Comparison of ENCODE assay signal across 8 cellular contexts in genomic region chr6:79234150-79235022, GRCh38. TPM values are rescaled to one million over a fixed set of nuclear protein-coding genes. Genes with fewer than 3 reads are reported as not detected.
A peak's percentile ranks its signal among the peaks of the same experiment; 100 is the strongest.
DNase-seq lines count a peak whose midpoint lies in the region; ATAC-seq and TF ChIP-seq lines count a peak whose summit lies in the region.

TSS of gene HMGN3 (minus strand) at chr6:79234682.

- H3K9me3 ChIP-seq in endocrine pancreas (ENCODE audit: control insufficient read depth, low read length), result no peaks in the 10 kb centered on the region
- H3K9me3 ChIP-seq in mesenchymal stem cell (ENCODE audit: control insufficient read depth, low read length), result no peaks in the 10 kb centered on the region

- WGBS in mesenchymal stem cell, result under 1% methylated on average over 47 of the region's 51 CpGs

- H3K4me3 Mint-ChIP-seq in activated CD8-positive, alpha-beta memory T cell treated with anti-CD3 and anti-CD28 coated beads, Interleukin-2, amount 10 ng/mL, durations not matched to agents 7 days and 5 days, result peak within 1 kb of the TSS; percentile 92

- H3K27me3 ChIP-seq in endocrine pancreas (ENCODE audit: control insufficient read depth, insufficient read depth, low read length) (no peaks in the 10 kb centered on the region), mesenchymal stem cell (ENCODE audit: control insufficient read depth in 1 of 2, insufficient read depth in 1 of 2, low read length in 2 of 2) (no peaks in the 10 kb centered on the region)

- no peak within 1 kb of the TSS for H2BK15ac ChIP-seq in mesenchymal stem cell (ENCODE audit: low read depth, poor library complexity, severe bottlenecking)

- peaks cover 7% of the 10 kb centered on the region for H3K36me3 Mint-ChIP-seq in activated CD8-positive, alpha-beta memory T cell treated with anti-CD3 and anti-CD28 coated beads, Interleukin-2, amount 10 ng/mL, durations not matched to agents 7 days and 5 days

- peaks cover 2% of the 10 kb centered on the region for H3K79me1 ChIP-seq in mesenchymal stem cell (replicated peaks; ENCODE audit: low read length, poor library complexity, severe bottlenecking)

- peak within 1 kb of the TSS; percentile 85 for H3K27ac ChIP-seq in mesenchymal stem cell (ENCODE audit: low read length, poor library complexity, severe bottlenecking)

- peak within 1 kb of the TSS; percentile 23 for H2BK120ac ChIP-seq in mesenchymal stem cell (ENCODE audit: low read depth, low read length)

- peak within 1 kb of the TSS; percentile 67 for H3K4me2 ChIP-seq in mesenchymal stem cell (ENCODE audit: low read length, poor library complexity, severe bottlenecking)

- H2BK5ac ChIP-seq in mesenchymal stem cell (ENCODE audit: low read depth, low read length, poor library complexity, severe bottlenecking), result peak within 1 kb of the TSS; percentile 39

- H4K91ac ChIP-seq in mesenchymal stem cell (ENCODE audit: low read length), result peak within 1 kb of the TSS; percentile 9

- no peak within 1 kb of the TSS for H2AK5ac ChIP-seq in mesenchymal stem cell (ENCODE audit: low read length, severe bottlenecking)

- peak within 1 kb of the TSS in 1 of 2 experiments; percentile 42 for H3K14ac ChIP-seq in mesenchymal stem cell (ENCODE audit: low read length in 2 of 2)

- peak within 1 kb of the TSS; percentile 98 for H3K4me3 ChIP-seq in endocrine pancreas (ENCODE audit: control insufficient read depth, insufficient read depth, low read length)
- peak within 1 kb of the TSS; percentile 60 to 99 for H3K4me3 ChIP-seq in mesenchymal stem cell (ENCODE audit: insufficient read depth in 1 of 2, low read depth in 1 of 2, low read length in 2 of 2)

- peak within 1 kb of the TSS in 1 of 2 experiments; percentile 54 for H3K4ac ChIP-seq in mesenchymal stem cell (ENCODE audit: low read depth in 1 of 2, low read length in 2 of 2)

- no peak within 1 kb of the TSS for H4K8ac ChIP-seq in mesenchymal stem cell (ENCODE audit: low read length)

- H3K23ac ChIP-seq in mesenchymal stem cell (ENCODE audit: low read length in 2 of 2), result no peak within 1 kb of the TSS

- CTCF ChIA-PET in activated CD8-positive, alpha-beta memory T cell treated with anti-CD3 and anti-CD28 coated beads, Interleukin-2, amount 10 ng/mL, durations not matched to agents 7 days and 5 days (lab: Charles Lee), result no interaction called here

- no peaks in the 10 kb centered on the region for H3K9me3 Mint-ChIP-seq in activated CD8-positive, alpha-beta memory T cell treated with anti-CD3 and anti-CD28 coated beads, Interleukin-2, amount 10 ng/mL, durations not matched to agents 7 days and 5 days (ENCODE audit: low read depth)

- H3K18ac ChIP-seq in mesenchymal stem cell (ENCODE audit: low read depth in 1 of 2, low read length in 2 of 2), result peak within 1 kb of the TSS; percentile 61 to 82

- H3K4me1 ChIP-seq in endocrine pancreas (ENCODE audit: control insufficient read depth, insufficient read depth, low read length) (peaks cover 10% of the 10 kb centered on the region), mesenchymal stem cell (ENCODE audit: control insufficient read depth, insufficient read depth, low read depth, low read length) (no peaks in the 10 kb centered on the region)

- peak; percentile 97 for ATAC-seq in activated CD8-positive, alpha-beta memory T cell treated with anti-CD3 and anti-CD28 coated beads, Interleukin-2, amount 10 ng/mL, durations not matched to agents 7 days and 5 days

- DNase-seq in COLO668 (lab: John Stamatoyannopoulos, UW; ENCODE audit: unreplicated experiment) (peak; percentile 90), GM20000 (ENCODE audit: low spot score) (peak; percentile 89), HT-29 (ENCODE audit: low spot score) (peak; percentile 94), NOMO-1 treated with dmso at 0.1 percent for 144 hours (lab: John Stamatoyannopoulos, UW; ENCODE audit: unreplicated experiment) (peak; percentile 90), mesenchymal stem cell (peak; percentile 95)
- DNase-seq in activated CD8-positive, alpha-beta memory T cell treated with anti-CD3 and anti-CD28 coated beads, Interleukin-2, amount 10 ng/mL, durations not matched to agents 7 days and 5 days, result peak; percentile 95
- DNase-seq in stimulated activated CD8-positive, alpha-beta memory T cell treated with anti-CD3 and anti-CD28 coated beads, Interleukin-12 subunit alpha, Interleukin-12 subunit beta, amount 100 ng/mL, for 4 hours (ENCODE audit: low read depth), result peak; percentile 90

- peaks cover 17% of the 10 kb centered on the region for H3K4me1 Mint-ChIP-seq in activated CD8-positive, alpha-beta memory T cell treated with anti-CD3 and anti-CD28 coated beads, Interleukin-2, amount 10 ng/mL, durations not matched to agents 7 days and 5 days

- H2BK12ac ChIP-seq in mesenchymal stem cell (ENCODE audit: low read length in 2 of 2), result peak within 1 kb of the TSS in 1 of 2 experiments; percentile 21

- no peaks in the 10 kb centered on the region for H3K36me3 ChIP-seq in endocrine pancreas (ENCODE audit: control insufficient read depth, insufficient read depth, low read length)
- no peaks in the 10 kb centered on the region for H3K36me3 ChIP-seq in mesenchymal stem cell (ENCODE audit: control insufficient read depth in 1 of 2, insufficient read depth in 2 of 2, low read depth in 1 of 2, low read length in 2 of 2)

- no peak for TF ChIP-seq CTCF in GM20000 (IDR thresholded peaks at IDR 0.05; ENCODE audit: extremely low read depth, missing control alignments)

- H2AFZ ChIP-seq in mesenchymal stem cell (ENCODE audit: low read depth, low read length), result peak within 1 kb of the TSS; percentile 66

- H3K9ac ChIP-seq in endocrine pancreas (ENCODE audit: control insufficient read depth, insufficient read depth, low read length), result peak within 1 kb of the TSS; percentile 92
- peak within 1 kb of the TSS; percentile 98 for H3K9ac ChIP-seq in mesenchymal stem cell (ENCODE audit: low read length)

- peak within 1 kb of the TSS; percentile 92 for H3K27ac Mint-ChIP-seq in activated CD8-positive, alpha-beta memory T cell treated with anti-CD3 and anti-CD28 coated beads, Interleukin-2, amount 10 ng/mL, durations not matched to agents 7 days and 5 days

- H3K27me3 Mint-ChIP-seq in activated CD8-positive, alpha-beta memory T cell treated with anti-CD3 and anti-CD28 coated beads, Interleukin-2, amount 10 ng/mL, durations not matched to agents 7 days and 5 days, result peaks cover 10% of the 10 kb centered on the region

RNA-seq across cellular contexts. Expression of gene HMGN3, which starts in this region (rescaled TPM):
- 36.0 and 48.8 TPM in 2 replicates for total RNA-seq in HT-29 (2014; rRNA removed; shearing (Covaris generic))
- 10 to 100 TPM; 47.2 to 72.1 TPM for total RNA-seq in activated CD8-positive, alpha-beta memory T cell treated with anti-CD3 and anti-CD28 coated beads, Interleukin-2, amount 10 ng/mL, durations not matched to agents 7 days and 5 days
- polyA plus RNA-seq in mesenchymal stem cell (2013, experiment 1 of 2), result 113 TPM
- polyA plus RNA-seq in mesenchymal stem cell (2013, experiment 2 of 2), result 119 TPM

Comparison
In these comparisons a context has a peak if more than half of its experiments do, and no peak if none do; other contexts are left out.
1. Peak in every context shown above with its lines: DNase-seq, ATAC-seq, H3K4me3 ChIP-seq and H3K27ac ChIP-seq.